ENCODE assay signal across 8 cellular contexts in genomic region chr17:48107137-48108055, GRCh38. TPM values are rescaled to one million over a fixed set of nuclear protein-coding genes. Genes with fewer than 3 reads are reported as not detected.
DNase-seq lines count a peak whose midpoint lies in the region; ATAC-seq and TF ChIP-seq lines count a peak whose summit lies in the region.

TSS of gene SNX11 (plus strand) at chr17:48107766. CDS start at chr17:48112044, 4,278 bp downstream.

- DNase-seq in NCI-H526 treated with DMSO at 0.1 percent for 48 hours (lab: John Stamatoyannopoulos, UW) (peak; percentile 87), coronary artery (ENCODE audit: low spot score) (peak; percentile 97), left kidney (ENCODE audit: low read depth, low spot score) (peak; percentile 97)
- DNase-seq in activated CD4-positive, alpha-beta T cell treated with anti-CD3 and anti-CD28 coated beads, Interleukin-2, amount 10 ng/mL, durations not matched to agents 24 days and 14 days: peak; percentile 98
- peak; percentile 97 for DNase-seq in stimulated activated CD4-positive, alpha-beta T cell treated with anti-CD3 and anti-CD28 coated beads, Interleukin-2, amount 100 ng/mL, for 4 hours (ENCODE audit: low read depth)

- intact Hi-C loops in activated CD4-positive, alpha-beta T cell treated with anti-CD3 and anti-CD28 coated beads, Interleukin-2, amount 10 ng/mL, durations not matched to agents 24 days and 14 days (cut with micrococcal nuclease): loop anchor here (10.0 kb wide), 3 partner anchors 163 to 787 kb away; partner anchors contain the start of genes ATP5MC1, HOXB3, HOXB5 and PNPO

- peak within 1 kb of the TSS; percentile 98 for H3K4me3 Mint-ChIP-seq in activated CD4-positive, alpha-beta T cell treated with anti-CD3 and anti-CD28 coated beads, Interleukin-2, amount 10 ng/mL, durations not matched to agents 24 days and 14 days

- H3K4me1 Mint-ChIP-seq in activated CD4-positive, alpha-beta T cell treated with anti-CD3 and anti-CD28 coated beads, Interleukin-2, amount 10 ng/mL, durations not matched to agents 24 days and 14 days: peaks cover 51% of the 10 kb centered on the region

- H3K27ac Mint-ChIP-seq in activated CD4-positive, alpha-beta T cell treated with anti-CD3 and anti-CD28 coated beads, Interleukin-2, amount 10 ng/mL, durations not matched to agents 24 days and 14 days: peak within 1 kb of the TSS; percentile 95

- H3K27me3 Mint-ChIP-seq in activated CD4-positive, alpha-beta T cell treated with anti-CD3 and anti-CD28 coated beads, Interleukin-2, amount 10 ng/mL, durations not matched to agents 24 days and 14 days: no peaks in the 10 kb centered on the region

- peak within 1 kb of the TSS; percentile 92 for H3K4me3 ChIP-seq in coronary artery

- TF ChIP-seq CTCF in C4-2B (conservative IDR thresholded peaks at IDR 0.05): no peak
- TF ChIP-seq CTCF in coronary artery (IDR thresholded peaks at IDR 0.05): no peak

- peaks cover 14% of the 10 kb centered on the region for H3K36me3 Mint-ChIP-seq in activated CD4-positive, alpha-beta T cell treated with anti-CD3 and anti-CD28 coated beads, Interleukin-2, amount 10 ng/mL, durations not matched to agents 24 days and 14 days (ENCODE audit: low read depth)

- no peaks in the 10 kb centered on the region for H3K9me3 Mint-ChIP-seq in activated CD4-positive, alpha-beta T cell treated with anti-CD3 and anti-CD28 coated beads, Interleukin-2, amount 10 ng/mL, durations not matched to agents 24 days and 14 days

- H3K27ac ChIP-seq in C4-2B (peak within 1 kb of the TSS; percentile 77), coronary artery (peak within 1 kb of the TSS; percentile 64 to 98)

- ATAC-seq in GM19328 (IDR thresholded peaks at IDR 0.05; ENCODE audit: unreplicated experiment) (peak; percentile 79), HG03469 (IDR thresholded peaks at IDR 0.05; ENCODE audit: unreplicated experiment) (peak; percentile 57)

RNA-seq across cellular contexts. Expression of gene SNX11, which starts in this region (rescaled TPM):
- 33.3 and 34.9 TPM in 2 replicates for total RNA-seq in activated CD4-positive, alpha-beta T cell treated with anti-CD3 and anti-CD28 coated beads, Interleukin-2, amount 10 ng/mL, durations not matched to agents 24 days and 14 days

Comparison
In these comparisons a context has a peak if more than half of its experiments do, and no peak if none do; other contexts are left out.
1. Peak in every context shown above with its lines: DNase-seq, ATAC-seq, H3K4me3 ChIP-seq and H3K27ac ChIP-seq.